ENCODE assay signal across 28 cellular contexts in genomic region chr12:30866256-30866655, GRCh38.
"Had no signal": no experiment of that assay in that cellular context is flagged by ENCODE, and none has a peak within 500 bp of the region (broad histone marks: within the 10 kb centered on the region; RNA-seq: fewer than 3 reads in every experiment).

No MANE protein-coding gene starts in this region.

- H3K27me3 ChIP-seq: suprapubic skin, testis, thyroid gland, tibial artery, tibial nerve, transverse colon, upper lobe of left lung, upper lobe of right lung, uterus, vagina had no signal

- H3K9me3 Mint-ChIP-seq: stimulated activated naive CD8-positive, alpha-beta T cell treated with anti-CD3 and anti-CD28 coated beads, Interleukin-15, Interleukin-2, amounts not matched to agents 100 ng/mL and 50 ng/mL, for 24 hours had no signal

- H3K27ac Mint-ChIP-seq: stimulated activated effector memory CD8-positive, alpha-beta T cell treated with anti-CD3 and anti-CD28 coated beads, Interleukin-12 subunit alpha, Interleukin-12 subunit beta, amount 100 ng/mL, for 72 hours; stimulated activated memory B cell treated with anti-CD40 and anti-IgM and Interleukin-4, amounts not matched to agents 10 μg/mL and 1 μg/mL and 100 μg/mL, for 72 hours; stimulated activated naive B cell treated with anti-CD40 and anti-IgM and Interleukin-4, amounts not matched to agents 10 μg/mL and 1 μg/mL and 100 μg/mL, for 72 hours; stimulated activated naive CD8-positive, alpha-beta T cell treated with anti-CD3 and anti-CD28 coated beads, Interleukin-15, amount 100 ng/mL, for 72 hours; stimulated activated naive CD8-positive, alpha-beta T cell treated with anti-CD3 and anti-CD28 coated beads, Interleukin-15, Interleukin-2, amounts not matched to agents 100 ng/mL and 50 ng/mL, for 24 hours; type B pancreatic cell had no signal

- H3K36me3 Mint-ChIP-seq: stimulated activated effector memory CD8-positive, alpha-beta T cell treated with anti-CD3 and anti-CD28 coated beads, Interleukin-12 subunit alpha, Interleukin-12 subunit beta, amount 100 ng/mL, for 72 hours; stimulated activated memory B cell treated with anti-CD40 and anti-IgM and Interleukin-4, amounts not matched to agents 10 μg/mL and 1 μg/mL and 100 μg/mL, for 72 hours; stimulated activated naive B cell treated with anti-CD40 and anti-IgM and Interleukin-4, amounts not matched to agents 10 μg/mL and 1 μg/mL and 100 μg/mL, for 72 hours had no signal

- H3K4me3 Mint-ChIP-seq: stimulated activated effector memory CD8-positive, alpha-beta T cell treated with anti-CD3 and anti-CD28 coated beads, Interleukin-12 subunit alpha, Interleukin-12 subunit beta, amount 100 ng/mL, for 72 hours; stimulated activated memory B cell treated with anti-CD40 and anti-IgM and Interleukin-4, amounts not matched to agents 10 μg/mL and 1 μg/mL and 100 μg/mL, for 72 hours; stimulated activated naive B cell treated with anti-CD40 and anti-IgM and Interleukin-4, amounts not matched to agents 10 μg/mL and 1 μg/mL and 100 μg/mL, for 72 hours; stimulated activated naive CD8-positive, alpha-beta T cell treated with anti-CD3 and anti-CD28 coated beads, Interleukin-15, amount 100 ng/mL, for 72 hours; stimulated activated naive CD8-positive, alpha-beta T cell treated with anti-CD3 and anti-CD28 coated beads, Interleukin-15, Interleukin-2, amounts not matched to agents 100 ng/mL and 50 ng/mL, for 24 hours; type B pancreatic cell had no signal

- ATAC-seq: stimulated activated effector memory CD8-positive, alpha-beta T cell treated with anti-CD3 and anti-CD28 coated beads, Interleukin-12 subunit alpha, Interleukin-12 subunit beta, amount 100 ng/mL, for 72 hours; stimulated activated memory B cell treated with anti-CD40 and anti-IgM and Interleukin-4, amounts not matched to agents 10 μg/mL and 1 μg/mL and 100 μg/mL, for 72 hours; stimulated activated naive B cell treated with anti-CD40 and anti-IgM and Interleukin-4, amounts not matched to agents 10 μg/mL and 1 μg/mL and 100 μg/mL, for 72 hours; stimulated activated naive CD8-positive, alpha-beta T cell treated with anti-CD3 and anti-CD28 coated beads, Interleukin-15, amount 100 ng/mL, for 72 hours; stimulated activated naive CD8-positive, alpha-beta T cell treated with anti-CD3 and anti-CD28 coated beads, Interleukin-15, Interleukin-2, amounts not matched to agents 100 U/mL and 50 U/mL, for 24 hours; upper lobe of right lung had no signal

- H3K4me3 ChIP-seq: stomach, suprapubic skin, testis, thoracic aorta, thyroid gland, tibial artery, tibial nerve, transverse colon, upper lobe of left lung, upper lobe of right lung, uterus, vagina had no signal

- H3K9me3 ChIP-seq: testis, thoracic aorta, thyroid gland, tibial artery, upper lobe of right lung, uterus, vagina had no signal

- H3K36me3 ChIP-seq: stomach, suprapubic skin, thoracic aorta, thyroid gland, tibial artery, tibial nerve, transverse colon, upper lobe of left lung, upper lobe of right lung, uterus, vagina had no signal

- H3K4me1 Mint-ChIP-seq: stimulated activated memory B cell treated with anti-CD40 and anti-IgM and Interleukin-4, amounts not matched to agents 10 μg/mL and 1 μg/mL and 100 μg/mL, for 72 hours had no signal

- H3K27ac ChIP-seq: stomach, suprapubic skin, testis, thoracic aorta, thyroid gland, tibial artery, tibial nerve, transverse colon, upper lobe of left lung, upper lobe of right lung, uterus, vagina had no signal

- DNase-seq: stimulated activated CD4-positive, alpha-beta T cell treated with anti-CD3 and anti-CD28 coated beads, Interleukin-2, amount 100 ng/mL, for 48 hours; stimulated activated CD4-positive, alpha-beta T cell treated with anti-CD3 and anti-CD28 coated beads, Interleukin-4, amount 100 ng/mL, for 1 hour; stimulated activated CD4-positive, alpha-beta T cell treated with anti-CD3 and anti-CD28 coated beads, Interleukin-4, amount 100 ng/mL, for 24 hours; stimulated activated CD4-positive, alpha-beta T cell treated with anti-CD3 and anti-CD28 coated beads, Interleukin-4, amount 100 ng/mL, for 4 hours; stimulated activated CD8-positive, alpha-beta memory T cell treated with anti-CD3 and anti-CD28 coated beads, Interleukin-4, amount 100 ng/mL, for 48 hours; stimulated activated naive B cell treated with anti-CD40 and anti-IgM and Interleukin-4, amounts not matched to agents 10 μg/mL and 1 μg/mL and 100 μg/mL, for 72 hours; stimulated activated naive CD4-positive, alpha-beta T cell; stimulated activated naive CD4-positive, alpha-beta T cell treated with Interleukin-2 at 50 U/mL for 16 hours; stimulated activated naive CD8-positive, alpha-beta T cell treated with anti-CD3 and anti-CD28 coated beads, Interleukin-15, amount 100 ng/mL, for 72 hours; stimulated activated naive CD8-positive, alpha-beta T cell treated with anti-CD3 and anti-CD28 coated beads, Interleukin-15, Interleukin-2, amounts not matched to agents 100 U/mL and 50 U/mL, for 24 hours; stomach; substantia nigra; testis; thyroid gland; tibial artery; transverse colon; trophoblast cell; upper lobe of left lung; upper lobe of right lung; uterus had no signal

- H3K4me1 ChIP-seq: stomach, suprapubic skin, testis, thyroid gland, tibial artery, tibial nerve, transverse colon, upper lobe of left lung, upper lobe of right lung, uterus, vagina had no signal
